In genomic region chrX:30572004-30572403, GRCh38 we compare ENCODE assay signal across 18 cellular contexts. TPM values are rescaled to one million over a fixed set of nuclear protein-coding genes. Genes with fewer than 3 reads are reported as not detected.
DNase-seq lines count a peak whose midpoint lies in the region; ATAC-seq, FAIRE-seq and TF ChIP-seq lines count a peak whose summit lies in the region.
"Had no signal": no experiment of that assay in that cellular context is flagged by ENCODE, and none has a peak within 500 bp of the region (broad histone marks: within the 10 kb centered on the region; RNA-seq: fewer than 3 reads in every experiment).

No MANE protein-coding gene starts in this region.

- H3K36me3 ChIP-seq in HepG2 (replicated peaks in 1 of 2; ENCODE audit: control insufficient read depth in 1 of 2, insufficient read depth in 2 of 2, low read length in 2 of 2) (no peaks in the 10 kb centered on the region), PC-9 (ENCODE audit: low read depth) (no peaks in the 10 kb centered on the region)
- H3K36me3 ChIP-seq: breast epithelium had no signal

- no peaks in the 10 kb centered on the region for H3K9me2 ChIP-seq in PC-9 (ENCODE audit: insufficient read depth)

- H3K27me3 ChIP-seq in HepG2 (ENCODE audit: control insufficient read depth in 1 of 2, insufficient read depth in 2 of 2, low read length in 2 of 2) (no peaks in the 10 kb centered on the region), PC-9 (ENCODE audit: insufficient read depth, low read depth) (no peaks in the 10 kb centered on the region)
- H3K27me3 ChIP-seq: foreskin keratinocyte had no signal

- H3K9me3 ChIP-seq in HepG2 (ENCODE audit: low read length) (no peaks in the 10 kb centered on the region), PC-9 (ENCODE audit: insufficient read depth, low read depth) (no peaks in the 10 kb centered on the region)
- H3K9me3 ChIP-seq: breast epithelium had no signal

- H2AFZ ChIP-seq in HepG2 (ENCODE audit: low read length) (no peak overlapping the region), PC-9 (no peak overlapping the region)

- H3K9ac ChIP-seq in HepG2 (ENCODE audit: insufficient read depth, low read depth, low read length) = no peak overlapping the region

- in situ Hi-C loops in HepG2 (cut with HindIII; ENCODE audit: extremely low pct_ligation_motif_present, low pct_unique_long_range_greater_than_20kb) = no loop called here

- WGBS in HepG2 (ENCODE audit: low lambda C conversion rate) = 0% methylated on average over 1 of the region's 1 CpG

- H4K20me1 ChIP-seq in HepG2 (ENCODE audit: insufficient read depth, low read length) (no peaks in the 10 kb centered on the region), PC-9 (ENCODE audit: insufficient read depth) (no peaks in the 10 kb centered on the region)

- intact Hi-C loops in HepG2 (cut with micrococcal nuclease; ENCODE audit: unreplicated experiment) = no loop called here
- intact Hi-C loops in PC-9 (cut with micrococcal nuclease; ENCODE audit: unreplicated experiment) = no loop called here

- peak overlapping the region; percentile 52 for H3K27ac ChIP-seq in HepG2 (ENCODE audit: extremely low read length, insufficient read depth, low read length)
- no peak overlapping the region for H3K27ac ChIP-seq in PC-9
- H3K27ac ChIP-seq: breast epithelium, foreskin keratinocyte, RWPE1 had no signal

- H3F3A ChIP-seq in PC-9 (ENCODE audit: insufficient read depth, low read depth) = no peaks in the 10 kb centered on the region

- H3K4me3 ChIP-seq in HepG2 (replicated peaks in 1 of 3; ENCODE audit: insufficient read depth in 1 of 3, low read depth in 2 of 3, low read length in 3 of 3) (no peak overlapping the region; a peak in 1 of 6 replicates), PC-9 (no peak overlapping the region)
- H3K4me3 ChIP-seq: breast epithelium had no signal

- POLR2A ChIA-PET in HepG2 (lab: Yijun Ruan, JAX) (no interaction called here), PC-9 (lab: Charles Lee; ENCODE audit: unreplicated experiment) (no interaction called here)

- no peak for TF ChIP-seq EP300 in HepG2 (IDR thresholded peaks at IDR 0.05; ENCODE audit: low read depth in 2 of 2, low read length in 2 of 2)
- no peak for TF ChIP-seq EP300 in HepG2 (CRISPR knock-in tag; IDR thresholded peaks at IDR 0.05; ENCODE audit: borderline replicate concordance)

- H3K4me2 ChIP-seq in HepG2 (ENCODE audit: low read depth, low read length) (peak overlapping the region; percentile 49), PC-9 (no peak overlapping the region)

- TF ChIP-seq CTCF in HepG2 (CRISPR knock-in tag; IDR thresholded peaks at IDR 0.05) (no peak), PC-9 (conservative IDR thresholded peaks at IDR 0.05) (no peak)

- peaks cover 26% of the 10 kb centered on the region for H3K4me1 ChIP-seq in HepG2 (ENCODE audit: insufficient read depth, low read length)
- H3K4me1 ChIP-seq in PC-9 (replicated peaks; ENCODE audit: insufficient read depth) = no peaks in the 10 kb centered on the region
- H3K4me1 ChIP-seq: breast epithelium, foreskin keratinocyte had no signal

- no peak for TF ChIP-seq POLR2A in HepG2 (IDR thresholded peaks at IDR 0.05; ENCODE audit: insufficient read depth in 1 of 2, low read depth in 2 of 2, low read length in 2 of 2)

- peak; percentile 18 for DNase-seq in HepG2 (ENCODE audit: low spot score)
- no peak for DNase-seq in activated CD8-positive, alpha-beta memory T cell treated with anti-CD3 and anti-CD28 coated beads, Interleukin-2, amount 50 U/mL, for 48 hours
- no peak for DNase-seq in PC-9
- no peak for DNase-seq in Kasumi-1 (lab: John Stamatoyannopoulos, UW)
- DNase-seq: activated CD4-positive, alpha-beta T cell treated with anti-CD3 and anti-CD28 coated beads, Interleukin-2, amount 50 U/mL, for 48 hours; AML-193; foreskin keratinocyte; immature natural killer cell; NCI-H2227 treated with DMSO at 0.1 percent for 48 hours; right cardiac atrium had no signal

- H3K79me2 ChIP-seq in HepG2 (ENCODE audit: insufficient read depth, low read length) (no peaks in the 10 kb centered on the region), PC-9 (ENCODE audit: low read depth) (no peaks in the 10 kb centered on the region)

- peak; percentile 64 for FAIRE-seq in HepG2 (lab: Jason Lieb, UNC)

- BruUV-seq in HepG2 (replicated peaks; lab: Mats Ljungman, UMichigan) (no TSS peak), PC-9 (replicated peaks; lab: Mats Ljungman, UMichigan) (no TSS peak)

- TF ChIP-seq RAD21 in HepG2 (CRISPR knock-in tag; IDR thresholded peaks at IDR 0.05) = no peak

- ATAC-seq in GM18520 (IDR thresholded peaks at IDR 0.05; ENCODE audit: unreplicated experiment) (peak; percentile 33), GM21447 (IDR thresholded peaks at IDR 0.05; ENCODE audit: unreplicated experiment) (peak; percentile 37), HG03558 (IDR thresholded peaks at IDR 0.05; ENCODE audit: extremely low read depth, unreplicated experiment) (peak; percentile 40), HepG2 (peak; percentile 38; the same call in 2 of the 3 replicates), HG03460 (IDR thresholded peaks at IDR 0.05; ENCODE audit: unreplicated experiment) (no peak)
- ATAC-seq: foreskin keratinocyte, right cardiac atrium had no signal

- CTCF ChIA-PET in HepG2 (lab: Yijun Ruan, JAX; ENCODE audit: low intra/inter-chr PET ratio, low total read pairs) = no interaction called here
- CTCF ChIA-PET in PC-9 (lab: Charles Lee) = no interaction called here

TF ChIP-seq in HepG2, 621 proteins besides CTCF, POLR2A, EP300 and RAD21 (continues in another document):
- TF ChIP-seq HNF1A (IDR thresholded peaks at IDR 0.05; ENCODE audit: low read depth) (peak; percentile 84), HNF1A (CRISPR knock-in tag; IDR thresholded peaks at IDR 0.05; ENCODE audit: borderline replicate concordance) (no peak), HNF4A (CRISPR knock-in tag; IDR thresholded peaks at IDR 0.05) (0 out of 2 replicates have a peak, but pooled peaks have one; percentile 19), ZNF556 (CRISPR knock-in tag; IDR thresholded peaks at IDR 0.05; ENCODE audit: borderline replicate concordance) (no peak), HNRNPUL1 (IDR thresholded peaks at IDR 0.05; ENCODE audit: low read depth, low read length) (peak; percentile 75), KDM1A (CRISPR knock-in tag; IDR thresholded peaks at IDR 0.05) (no peak), HMG20B (CRISPR knock-in tag; conservative IDR thresholded peaks at IDR 0.05) (no peak)

RNA-seq across cellular contexts. Expression of gene TASL, which starts 5.6 kb away (rescaled TPM):
- total RNA-seq in HepG2 (2016; rRNA removed; fragmentation: Illumina TruSeq; extraction: Trizol) (not detected in 2 replicates), PC-9 (2021) (not detected in 2 replicates)
- not detected in 2 replicates for total RNA-seq in HepG2 (2016; cell fraction: cytosol; rRNA removed; fragmentation: Illumina TruSeq; extraction: Trizol; ENCODE audit: low read depth)
- total RNA-seq in HepG2 (2016; cell fraction: insoluble cytoplasmic fraction; rRNA removed; fragmentation: Illumina TruSeq; extraction: Trizol) = not detected in 2 replicates
- total RNA-seq in HepG2 (2016; cell fraction: membrane; rRNA removed; fragmentation: Illumina TruSeq; extraction: Trizol) = not detected in 2 replicates
- not detected in 2 replicates for total RNA-seq in HepG2 (2016; cell fraction: nucleus; rRNA removed; fragmentation: Illumina TruSeq; extraction: Trizol)
- polyA plus RNA-seq in HepG2 (2011; rRNA removed) = not detected in 2 replicates
- not detected in 2 replicates for polyA plus RNA-seq in HepG2 (2011; cell fraction: cytosol; rRNA removed)
- polyA plus RNA-seq in HepG2 (2011; cell fraction: nucleus; rRNA removed) = not detected in 2 replicates
- not detected in 2 replicates for polyA plus RNA-seq in HepG2 (2012)
- not detected in 2 replicates for polyA plus RNA-seq in HepG2 (2016; cell fraction: cytosol; fragmentation: Illumina TruSeq; extraction: Trizol; ENCODE audit: low read depth)
- not detected in 2 replicates for polyA plus RNA-seq in HepG2 (2016; cell fraction: insoluble cytoplasmic fraction; fragmentation: Illumina TruSeq; extraction: Trizol; ENCODE audit: low read depth)
- polyA plus RNA-seq in HepG2 (2016; cell fraction: membrane; fragmentation: Illumina TruSeq; extraction: Trizol; ENCODE audit: low read depth) = not detected in 2 replicates
- polyA plus RNA-seq in HepG2 (2016; cell fraction: nucleus; fragmentation: Illumina TruSeq; extraction: Trizol; ENCODE audit: insufficient read depth, low read depth) = not detected in 2 replicates
- polyA minus RNA-seq in HepG2 (2011; rRNA and poly(A)+ RNA removed; ENCODE audit: low replicate concordance) = not detected in 2 replicates
- polyA minus RNA-seq in HepG2 (2011; cell fraction: cytosol; rRNA and poly(A)+ RNA removed) = not detected in 2 replicates
- not detected in 2 replicates for polyA minus RNA-seq in HepG2 (2011; cell fraction: nucleus; rRNA and poly(A)+ RNA removed)
- total RNA-seq: Daoy, foreskin keratinocyte, myocyte had no signal
- polyA plus RNA-seq: foreskin keratinocyte had no signal
